ENCODE assay signal across 21 cellular contexts in the genomic region with DNA sequence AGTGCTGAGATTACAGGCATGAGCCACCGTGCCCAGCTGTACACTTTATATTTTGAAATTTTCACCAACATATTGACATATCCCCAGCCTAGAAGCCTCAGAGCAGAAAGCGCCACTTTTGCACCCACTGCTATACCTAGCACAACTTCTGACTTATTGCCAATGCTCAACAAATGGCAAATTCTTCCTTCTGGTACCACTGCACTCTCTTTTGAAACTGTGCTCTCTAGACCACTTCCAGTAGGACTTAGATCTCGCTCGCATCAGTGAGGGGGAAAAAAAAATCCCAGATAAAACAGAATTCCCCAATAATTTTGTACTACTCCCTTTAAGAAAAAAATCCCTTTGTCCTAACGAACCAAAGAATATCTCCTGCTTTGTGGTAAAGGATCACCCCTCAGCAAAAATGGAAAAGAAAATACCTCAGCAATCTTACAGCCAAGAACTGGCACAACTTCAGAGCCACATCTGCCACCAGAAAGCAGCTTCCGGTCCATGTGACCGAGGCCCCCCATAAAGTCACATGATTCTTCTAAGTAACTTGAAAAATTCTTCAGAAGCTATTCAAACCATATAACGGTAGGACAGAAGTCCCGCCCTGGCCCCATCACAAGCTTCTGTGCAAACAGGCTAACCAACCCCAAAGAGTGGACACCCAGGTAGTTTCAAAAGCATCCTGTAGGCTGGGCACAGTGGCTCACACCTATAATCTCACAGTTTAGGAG. TPM values are rescaled to one million over a fixed set of nuclear protein-coding genes. Genes with fewer than 3 reads are reported as not detected.
"Had no signal": no experiment of that assay in that cellular context is flagged by ENCODE, and none has a peak within 500 bp of the region (broad histone marks: within the 10 kb centered on the region; RNA-seq: fewer than 3 reads in every experiment).

No MANE protein-coding gene starts in this region.

- H3K9me3 Mint-ChIP-seq: activated B cell treated with CpG ODN at 0.5 μM for 24 hours; activated CD4-positive, alpha-beta T cell treated with anti-CD3 and anti-CD28 coated beads, Interleukin-2, amount 10 ng/mL, durations not matched to agents 24 days and 14 days; activated T-helper 1 cell treated with anti-CD3 and anti-CD28 coated beads, Interleukin-12 subunit alpha, Interleukin-12 subunit beta, Interleukin-2, Interleukin-4 antibody, amounts not matched to agents 30 ng/mL and 10 ng/mL and 1 ng/mL, durations not matched to agents 14 hours and 24 hours and 36 hours; dendritic cell treated with granulocyte-macrophage colony-stimulating factor and Interleukin-4, amounts not matched to agents 40 ng/mL and 50 ng/mL, for 4 days; mesothelial cell of epicardium; nephron progenitor cell; stimulated activated naive B cell treated with anti-CD40 and anti-IgM and Interleukin-4, amounts not matched to agents 10 μg/mL and 1 μg/mL and 100 μg/mL, for 72 hours had no signal

- H3K27me3 ChIP-seq: cardiac muscle cell, esophagus muscularis mucosa, gastroesophageal sphincter, left lung, spleen, tibial nerve had no signal

- H3K4me1 Mint-ChIP-seq: nephron progenitor cell had no signal

- H3K27me3 Mint-ChIP-seq: activated B cell treated with CpG ODN at 0.5 μM for 24 hours; activated CD4-positive, alpha-beta T cell treated with anti-CD3 and anti-CD28 coated beads, Interleukin-2, amount 10 ng/mL, durations not matched to agents 24 days and 14 days; dendritic cell treated with granulocyte-macrophage colony-stimulating factor and Interleukin-4, amounts not matched to agents 40 ng/mL and 50 ng/mL, for 4 days; stimulated activated naive B cell treated with anti-CD40 and anti-IgM and Interleukin-4, amounts not matched to agents 10 μg/mL and 1 μg/mL and 100 μg/mL, for 72 hours had no signal

- H3K4me3 Mint-ChIP-seq: activated B cell treated with CpG ODN at 0.5 μM for 24 hours; activated CD4-positive, alpha-beta T cell treated with anti-CD3 and anti-CD28 coated beads, Interleukin-2, amount 10 ng/mL, durations not matched to agents 24 days and 14 days; activated T-helper 1 cell treated with anti-CD3 and anti-CD28 coated beads, Interleukin-12 subunit alpha, Interleukin-12 subunit beta, Interleukin-2, Interleukin-4 antibody, amounts not matched to agents 30 ng/mL and 10 ng/mL and 1 ng/mL, durations not matched to agents 14 hours and 24 hours and 36 hours; dendritic cell treated with granulocyte-macrophage colony-stimulating factor and Interleukin-4, amounts not matched to agents 40 ng/mL and 50 ng/mL, for 4 days; mesothelial cell of epicardium; nephron progenitor cell; stimulated activated naive B cell treated with anti-CD40 and anti-IgM and Interleukin-4, amounts not matched to agents 10 μg/mL and 1 μg/mL and 100 μg/mL, for 72 hours had no signal

- H3K27ac Mint-ChIP-seq: activated B cell treated with CpG ODN at 0.5 μM for 24 hours; activated CD4-positive, alpha-beta T cell treated with anti-CD3 and anti-CD28 coated beads, Interleukin-2, amount 10 ng/mL, durations not matched to agents 24 days and 14 days; activated T-helper 1 cell treated with anti-CD3 and anti-CD28 coated beads, Interleukin-12 subunit alpha, Interleukin-12 subunit beta, Interleukin-2, Interleukin-4 antibody, amounts not matched to agents 30 ng/mL and 10 ng/mL and 1 ng/mL, durations not matched to agents 14 hours and 24 hours and 36 hours; dendritic cell treated with granulocyte-macrophage colony-stimulating factor and Interleukin-4, amounts not matched to agents 40 ng/mL and 50 ng/mL, for 4 days; mesothelial cell of epicardium; nephron progenitor cell; stimulated activated naive B cell treated with anti-CD40 and anti-IgM and Interleukin-4, amounts not matched to agents 10 μg/mL and 1 μg/mL and 100 μg/mL, for 72 hours had no signal

- H3K4me3 ChIP-seq: cardiac muscle cell, esophagus muscularis mucosa, gastroesophageal sphincter, heart right ventricle, left lung, spleen, tibial nerve had no signal

- H3K9me3 ChIP-seq: esophagus muscularis mucosa, gastroesophageal sphincter, heart right ventricle, left lung, spleen, tibial nerve had no signal

- H3K4me1 ChIP-seq: heart right ventricle, left lung, tibial nerve had no signal

- H3K27ac ChIP-seq: cardiac muscle cell, esophagus muscularis mucosa, gastroesophageal sphincter, heart right ventricle, left lung, spleen, tibial nerve had no signal

- DNase-seq: amniotic stem cell had no signal

RNA-seq across cellular contexts. Expression of a gene that starts 18.5 kb away (rescaled TPM):
- total RNA-seq: activated B cell treated with CpG ODN at 0.5 μM for 24 hours; activated CD4-positive, alpha-beta T cell treated with anti-CD3 and anti-CD28 coated beads, Interleukin-2, amount 10 ng/mL, durations not matched to agents 24 days and 14 days; activated T-helper 1 cell treated with anti-CD3 and anti-CD28 coated beads, Interleukin-12 subunit alpha, Interleukin-12 subunit beta, Interleukin-2, Interleukin-4 antibody, amounts not matched to agents 30 ng/mL and 10 ng/mL and 1 ng/mL, durations not matched to agents 14 hours and 24 hours and 36 hours; cardiac muscle cell; chondrocyte; endothelial cell of umbilical vein; esophagus muscularis mucosa; gastroesophageal sphincter; heart right ventricle; kidney epithelial cell; left lung; lung microvascular endothelial cell; mesothelial cell of epicardium; occipital lobe; posterior vena cava; spleen; tibial nerve had no signal
- polyA plus RNA-seq: cardiac muscle cell, endothelial cell of umbilical vein, heart right ventricle, spleen had no signal
